ENCODE assay signal across 20 cellular contexts in genomic region chr11:45133871-45134270, GRCh38. TPM values are rescaled to one million over a fixed set of nuclear protein-coding genes. Genes with fewer than 3 reads are reported as not detected.
A peak's percentile ranks its signal among the peaks of the same experiment; 100 is the strongest.
DNase-seq lines count a peak whose midpoint lies in the region; ATAC-seq and TF ChIP-seq lines count a peak whose summit lies in the region.
"Had no signal": no experiment of that assay in that cellular context is flagged by ENCODE, and none has a peak within 500 bp of the region (broad histone marks: within the 10 kb centered on the region; RNA-seq: fewer than 3 reads in every experiment).

No MANE protein-coding gene starts in this region.

- no peaks in the 10 kb centered on the region for H3K36me3 ChIP-seq in mesenchymal stem cell (ENCODE audit: control insufficient read depth in 1 of 2, insufficient read depth in 2 of 2, low read depth in 1 of 2, low read length in 2 of 2)
- H3K36me3 ChIP-seq: BE2C had no signal

- H2BK5ac ChIP-seq in mesenchymal stem cell (ENCODE audit: low read depth, low read length, poor library complexity, severe bottlenecking), result no peak overlapping the region

- H3K23ac ChIP-seq in mesenchymal stem cell (ENCODE audit: low read length in 2 of 2), result no peak overlapping the region

- peaks cover 12% of the 10 kb centered on the region for H3K9me3 ChIP-seq in mesenchymal stem cell (ENCODE audit: control insufficient read depth, low read length)
- H3K9me3 ChIP-seq: BE2C had no signal

- peaks cover 48% of the 10 kb centered on the region for H3K27me3 Mint-ChIP-seq in chondrocyte (ENCODE audit: low read depth)
- peaks cover 45% of the 10 kb centered on the region in 2 donors for H3K27me3 Mint-ChIP-seq in T-cell

- H3K4me3 Mint-ChIP-seq in chondrocyte (ENCODE audit: unreplicated experiment), result no peak overlapping the region
- no peak overlapping the region for H3K4me3 Mint-ChIP-seq in T-cell
- H3K4me3 Mint-ChIP-seq: CD4-positive, alpha-beta T cell; GM23338; HFFc6; IgD-negative memory B cell had no signal

- no peak overlapping the region for H4K91ac ChIP-seq in mesenchymal stem cell (ENCODE audit: low read length)

- H3K9me3 Mint-ChIP-seq in chondrocyte (ENCODE audit: low read depth), result peaks cover 13% of the 10 kb centered on the region
- H3K9me3 Mint-ChIP-seq in T-cell, result peaks cover 0 to 3% (median 0%) of the 10 kb centered on the region in 3 donors
- H3K9me3 Mint-ChIP-seq: HFFc6 had no signal

- no peak overlapping the region for H2BK120ac ChIP-seq in mesenchymal stem cell (ENCODE audit: low read depth, low read length)

- H3K4me3 ChIP-seq in mesenchymal stem cell (ENCODE audit: insufficient read depth in 1 of 2, low read depth in 1 of 2, low read length in 2 of 2), result no peak overlapping the region
- H3K4me3 ChIP-seq: GM23338 had no signal

- POLR2A ChIA-PET in T-cell (lab: Charles Lee), result no interaction called here

- H4K8ac ChIP-seq in mesenchymal stem cell (ENCODE audit: low read length), result no peak overlapping the region

- H2BK15ac ChIP-seq in mesenchymal stem cell (ENCODE audit: low read depth, poor library complexity, severe bottlenecking), result no peak overlapping the region

- H2AFZ ChIP-seq in mesenchymal stem cell (ENCODE audit: low read depth, low read length), result peak overlapping the region; percentile 11
- H2AFZ ChIP-seq: GM23338 had no signal

- H3K27me3 ChIP-seq in mesenchymal stem cell (ENCODE audit: control insufficient read depth in 1 of 2, insufficient read depth in 1 of 2, low read length in 2 of 2), result peaks cover 31 to 76% of the 10 kb centered on the region in 2 experiments
- H3K27me3 ChIP-seq: BE2C had no signal

- H3K14ac ChIP-seq in mesenchymal stem cell (ENCODE audit: low read length in 2 of 2), result no peak overlapping the region

- WGBS in mesenchymal stem cell, result 59% methylated on average over 2 of the region's 2 CpGs

- H3K4me1 ChIP-seq in mesenchymal stem cell (ENCODE audit: control insufficient read depth, insufficient read depth, low read depth, low read length), result no peaks in the 10 kb centered on the region
- H3K4me1 ChIP-seq: BE2C, Caco-2 had no signal

- no peak for TF ChIP-seq CTCF in chondrocyte (IDR thresholded peaks at IDR 0.05)

- no peak overlapping the region for H3K27ac ChIP-seq in mesenchymal stem cell (ENCODE audit: low read length, poor library complexity, severe bottlenecking)
- H3K27ac ChIP-seq: C4-2B had no signal

- ATAC-seq in T-cell (replicated peaks in 1 of 4), result no peak
- ATAC-seq: GM23338, HCT116, HepG2 had no signal

- DNase-seq in Daoy (ENCODE audit: low read depth) (peak; percentile 29), RPMI7951 (ENCODE audit: low read depth) (peak; percentile 2), chondrocyte (ENCODE audit: low spot score) (peak; percentile 24), mesenchymal stem cell (no peak), NCI-H2227 treated with DMSO at 0.1 percent for 48 hours (lab: John Stamatoyannopoulos, UW) (no peak), T-cell (no peak)
- DNase-seq in activated CD8-positive, alpha-beta memory T cell treated with anti-CD3 and anti-CD28 coated beads for 24 hours, result no peak
- DNase-seq in activated CD4-positive, alpha-beta T cell treated with anti-CD3 and anti-CD28 coated beads, Interleukin-2, amount 50 U/mL, for 1 hour, result no peak
- DNase-seq: ACHN; BE2C; Caco-2; CD4-positive, alpha-beta T cell; GDM1; H7; HFFc6 had no signal

- no peak overlapping the region for H3K9ac ChIP-seq in mesenchymal stem cell (ENCODE audit: low read length)

- no peaks in the 10 kb centered on the region for H3K79me1 ChIP-seq in mesenchymal stem cell (replicated peaks; ENCODE audit: low read length, poor library complexity, severe bottlenecking)

- no peak overlapping the region for H3K18ac ChIP-seq in mesenchymal stem cell (ENCODE audit: low read depth in 1 of 2, low read length in 2 of 2)

- no peak overlapping the region for H2BK12ac ChIP-seq in mesenchymal stem cell (ENCODE audit: low read length in 2 of 2)

- H3K27ac Mint-ChIP-seq in chondrocyte (ENCODE audit: unreplicated experiment) (no peak overlapping the region), T-cell (no peak overlapping the region)
- H3K27ac Mint-ChIP-seq: CD4-positive, alpha-beta T cell; GM23338; HFFc6; IgD-negative memory B cell had no signal

- no peak overlapping the region for H3K4ac ChIP-seq in mesenchymal stem cell (ENCODE audit: low read depth in 1 of 2, low read length in 2 of 2)

- H3K4me1 Mint-ChIP-seq in chondrocyte (ENCODE audit: low read depth) (no peaks in the 10 kb centered on the region), T-cell (no peaks in the 10 kb centered on the region)
- H3K4me1 Mint-ChIP-seq: GM23338 had no signal

- H3K4me2 ChIP-seq in mesenchymal stem cell (ENCODE audit: low read length, poor library complexity, severe bottlenecking), result no peak overlapping the region
- H3K4me2 ChIP-seq: GM23338 had no signal

- CTCF ChIA-PET in T-cell (lab: Charles Lee), result interaction anchor here in 1 of 2 donors (0.8 kb wide), 1 partner anchor 23 kb away, joined by 3 read pairs; no protein-coding TSS in a partner anchor

- H3K36me3 Mint-ChIP-seq in chondrocyte (ENCODE audit: low read depth), result peaks cover 7% of the 10 kb centered on the region
- peaks cover 5% of the 10 kb centered on the region for H3K36me3 Mint-ChIP-seq in T-cell

- no peak overlapping the region for H2AK5ac ChIP-seq in mesenchymal stem cell (ENCODE audit: low read length, severe bottlenecking)

RNA-seq across cellular contexts. Expression of gene PRDM11, which starts 12.6 kb away (rescaled TPM):
- 2.4 and 2.7 TPM in 2 replicates for total RNA-seq in Daoy (2014; rRNA removed; shearing (Covaris generic))
- 2.0 and 2.9 TPM in 2 replicates for total RNA-seq in RPMI7951 (2014; rRNA removed; shearing (Covaris generic))
- total RNA-seq in chondrocyte, result 32.9 to 35.1 TPM (median 35.0 TPM) in 3 replicates
- 4.6 TPM for polyA plus RNA-seq in mesenchymal stem cell (2013, experiment 1 of 2)
- 5.2 TPM for polyA plus RNA-seq in mesenchymal stem cell (2013, experiment 2 of 2)
- 10 to 100 TPM in 3 of 5 donors, 1 to 10 TPM in 2; 8.7 to 12.5 (median 10.6) TPM for total RNA-seq in T-cell

Comparison
In these comparisons a context has a peak if more than half of its experiments do, and no peak if none do; other contexts are left out.
1. DNase-seq: peak in Daoy (single experiment), RPMI7951 (single experiment) and chondrocyte (single experiment); none in mesenchymal stem cell (single experiment), activated CD8-positive, alpha-beta memory T cell treated with anti-CD3 and anti-CD28 coated beads for 24 hours (single experiment), NCI-H2227 treated with DMSO at 0.1 percent for 48 hours (single experiment), activated CD4-positive, alpha-beta T cell treated with anti-CD3 and anti-CD28 coated beads, Interleukin-2, amount 50 U/mL, for 1 hour (single experiment) and T-cell (0 of 34).